9 cellular contexts compared by ENCODE assay signal in the genomic region with DNA sequence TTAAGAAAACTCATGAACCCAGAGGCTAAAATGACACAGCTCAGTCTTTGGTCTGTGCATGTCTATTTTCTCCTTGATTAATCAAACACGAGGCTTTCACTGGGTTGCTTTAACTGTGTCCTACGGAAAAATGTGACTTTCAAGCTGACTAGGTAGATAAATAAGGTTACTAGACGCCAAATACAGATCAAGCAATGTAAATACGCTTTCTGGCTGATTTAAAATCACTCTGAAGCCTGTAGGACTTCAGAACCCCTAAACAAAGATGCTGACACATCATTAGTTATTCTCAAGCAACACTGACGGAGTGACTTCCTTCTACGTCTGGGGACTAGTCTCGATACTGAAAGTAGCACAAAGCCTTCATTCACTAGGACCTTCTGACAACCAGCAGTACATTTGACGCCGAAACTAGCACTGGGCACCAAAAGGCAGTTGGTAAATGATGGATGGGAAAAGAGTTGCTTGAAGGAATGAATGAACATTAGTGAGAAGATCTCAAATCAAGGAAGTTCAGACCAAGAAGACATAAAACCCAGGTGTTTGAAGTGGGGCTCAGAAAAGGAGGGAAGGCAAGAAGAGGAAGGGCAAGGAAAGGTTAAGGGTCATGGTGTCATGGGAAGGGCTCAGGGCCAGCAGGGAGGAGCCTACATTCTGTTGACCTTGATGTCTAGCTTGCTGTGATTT.
DNase-seq lines count a peak whose midpoint lies in the region; ATAC-seq, FAIRE-seq and TF ChIP-seq lines count a peak whose summit lies in the region.
"Had no signal": no experiment of that assay in that cellular context is flagged by ENCODE, and none has a peak within 500 bp of the region (broad histone marks: within the 10 kb centered on the region; RNA-seq: fewer than 3 reads in every experiment).

No MANE protein-coding gene starts in this region.

- H3K4me2 ChIP-seq in endothelial cell of umbilical vein (ENCODE audit: insufficient read depth, low read length), result peak overlapping the region; percentile 96

- no peaks in the 10 kb centered on the region for H3K79me2 ChIP-seq in endothelial cell of umbilical vein (ENCODE audit: control insufficient read depth, insufficient read depth, low read length)

- H3K27me3 ChIP-seq in endothelial cell of umbilical vein (ENCODE audit: control insufficient read depth in 2 of 2, insufficient read depth in 2 of 2, low read length in 2 of 2), result no peaks in the 10 kb centered on the region
- H3K27me3 ChIP-seq: vagina had no signal

- H3K4me3 ChIP-seq in endothelial cell of umbilical vein (replicated peaks in 1 of 3; ENCODE audit: insufficient read depth in 1 of 3, low read depth in 1 of 3, low read length in 3 of 3), result peak overlapping the region in 1 of 3 experiments; percentile 46
- H3K4me3 ChIP-seq: vagina had no signal

- no peak for TF ChIP-seq CTCF in endothelial cell of umbilical vein (IDR thresholded peaks at IDR 0.05; ENCODE audit: extremely low read depth in 1 of 2, insufficient read depth in 1 of 2, low read depth in 1 of 2, low read length in 2 of 2)

- peaks cover 31% of the 10 kb centered on the region for H3K4me1 ChIP-seq in endothelial cell of umbilical vein (ENCODE audit: control insufficient read depth, extremely low read depth, insufficient read depth, low read length)
- H3K4me1 ChIP-seq: vagina had no signal

- H3K27ac Mint-ChIP-seq in stimulated activated memory B cell treated with anti-CD40 and anti-IgM and Interleukin-4, amounts not matched to agents 10 μg/mL and 1 μg/mL and 100 μg/mL, for 72 hours, result peak overlapping the region; percentile 90

- no peaks in the 10 kb centered on the region for H3K27me3 Mint-ChIP-seq in stimulated activated memory B cell treated with anti-CD40 and anti-IgM and Interleukin-4, amounts not matched to agents 10 μg/mL and 1 μg/mL and 100 μg/mL, for 72 hours

- peak overlapping the region; percentile 93 for H2AFZ ChIP-seq in endothelial cell of umbilical vein (ENCODE audit: low read depth, low read length)

- no peaks in the 10 kb centered on the region for H3K9me3 Mint-ChIP-seq in stimulated activated memory B cell treated with anti-CD40 and anti-IgM and Interleukin-4, amounts not matched to agents 10 μg/mL and 1 μg/mL and 100 μg/mL, for 72 hours

- no peaks in the 10 kb centered on the region for H3K36me3 Mint-ChIP-seq in stimulated activated memory B cell treated with anti-CD40 and anti-IgM and Interleukin-4, amounts not matched to agents 10 μg/mL and 1 μg/mL and 100 μg/mL, for 72 hours

- BruUV-seq in endothelial cell of umbilical vein (replicated peaks; lab: Mats Ljungman, UMichigan), result no TSS peak

- TF ChIP-seq POLR2A in endothelial cell of umbilical vein (IDR thresholded peaks at IDR 0.05; ENCODE audit: low read depth, low read length), result no peak

- FAIRE-seq in endothelial cell of umbilical vein (lab: Jason Lieb, UNC), result peak; percentile 89

- peak overlapping the region; percentile 70 for H3K4me3 Mint-ChIP-seq in stimulated activated memory B cell treated with anti-CD40 and anti-IgM and Interleukin-4, amounts not matched to agents 10 μg/mL and 1 μg/mL and 100 μg/mL, for 72 hours

- H4K20me1 ChIP-seq in endothelial cell of umbilical vein (replicated peaks; ENCODE audit: control insufficient read depth, extremely low read depth, insufficient read depth, low read length), result no peaks in the 10 kb centered on the region

- H3K4me1 Mint-ChIP-seq in stimulated activated memory B cell treated with anti-CD40 and anti-IgM and Interleukin-4, amounts not matched to agents 10 μg/mL and 1 μg/mL and 100 μg/mL, for 72 hours, result peaks cover 13% of the 10 kb centered on the region

- no peaks in the 10 kb centered on the region for H3K9me1 ChIP-seq in endothelial cell of umbilical vein (replicated peaks; ENCODE audit: control insufficient read depth, extremely low read depth, insufficient read depth, low read length)

- H3K36me3 ChIP-seq in endothelial cell of umbilical vein (ENCODE audit: control insufficient read depth in 2 of 2, extremely low read depth in 1 of 2, insufficient read depth in 2 of 2, low read length in 2 of 2), result no peaks in the 10 kb centered on the region
- H3K36me3 ChIP-seq: vagina had no signal

- ATAC-seq in GM18508 (IDR thresholded peaks at IDR 0.05; ENCODE audit: insufficient read depth, unreplicated experiment) (peak; percentile 89), GM21717 (IDR thresholded peaks at IDR 0.05; ENCODE audit: unreplicated experiment) (peak; percentile 94)
- ATAC-seq in stimulated activated memory B cell treated with anti-CD40 and anti-IgM and Interleukin-4, amounts not matched to agents 10 μg/mL and 1 μg/mL and 100 μg/mL, for 72 hours, result peak; percentile 92

- peak overlapping the region; percentile 63 for H3K9ac ChIP-seq in endothelial cell of umbilical vein (replicated peaks; ENCODE audit: extremely low read depth, insufficient read depth, low read length)

- dilution Hi-C loops in endothelial cell of umbilical vein (cut with MboI; ENCODE audit: extremely low pct_ligation_motif_present, low sequenced_read_pairs), result no loop called here

- in situ Hi-C loops in KBM-7 (cut with MboI; ENCODE audit: low pct_unique_long_range_greater_than_20kb, low sequenced_read_pairs), result no loop called here

- H3K9me3 ChIP-seq in endothelial cell of umbilical vein (replicated peaks; ENCODE audit: control insufficient read depth, insufficient read depth, low read length), result no peaks in the 10 kb centered on the region
- H3K9me3 ChIP-seq: vagina had no signal

- peak overlapping the region; percentile 82 for H3K27ac ChIP-seq in endothelial cell of umbilical vein (ENCODE audit: insufficient read depth, low read depth, low read length)
- H3K27ac ChIP-seq: vagina had no signal

- DNase-seq in NOMO-1 (lab: John Stamatoyannopoulos, UW; ENCODE audit: unreplicated experiment in 2 of 2) (peak; percentile 44 to 90), endothelial cell of umbilical vein (ENCODE audit: low read depth, low spot score) (peak; percentile 75), NCI-H446 (lab: John Stamatoyannopoulos, UW) (no peak), NCI-H510A (lab: John Stamatoyannopoulos, UW) (no peak), KBM-7 (no peak)

- intact Hi-C loops in endothelial cell of umbilical vein (cut with micrococcal nuclease), result loop anchor here (1.0 kb wide), 2 partner anchors 26 to 64 kb away; no protein-coding TSS in a partner anchor

- POLR2A ChIA-PET in endothelial cell of umbilical vein (lab: Charles Lee), result no interaction called here

- CTCF ChIA-PET in endothelial cell of umbilical vein (lab: Charles Lee), result interaction anchor here (0.9 to 2.3 kb wide), 11 partner anchors 12 to 71 kb away, joined by 3 to 7 read pairs (median 3); no protein-coding TSS in a partner anchor

TF ChIP-seq in endothelial cell of umbilical vein, 7 proteins besides CTCF, POLR2A, EP300 and RAD21:
- no peak for TF ChIP-seq MYC (IDR thresholded peaks at IDR 0.05; ENCODE audit: low read depth, low read length)
- no peak for TF ChIP-seq FOS (IDR thresholded peaks at IDR 0.05; ENCODE audit: borderline replicate concordance, insufficient read depth, low read length)
- no peak for TF ChIP-seq GATA2 (IDR thresholded peaks at IDR 0.05; ENCODE audit: insufficient read depth, insufficient read length, low read depth, low read length)
- TF ChIP-seq MAX (IDR thresholded peaks at IDR 0.05; ENCODE audit: insufficient read depth, insufficient read length), result no peak
- TF ChIP-seq EZH2 (IDR thresholded peaks at IDR 0.05; ENCODE audit: borderline replicate concordance, low read depth, low read length, severe bottlenecking), result no peak

Comparison
In these comparisons a context has a peak if more than half of its experiments do, and no peak if none do; other contexts are left out.
1. DNase-seq: peak in NOMO-1 (2 of 2) and endothelial cell of umbilical vein (single experiment); none in NCI-H446 (0 of 2), NCI-H510A (single experiment) and KBM-7 (single experiment).
2. Peak in every context shown above with its lines, with median percentiles within 50 percentile points of each other: ATAC-seq.